ENCODE assay signal across 11 cellular contexts in genomic region chr1:21575351-21575942, GRCh38.
"Had no signal": no experiment of that assay in that cellular context is flagged by ENCODE, and none has a peak within 500 bp of the region (broad histone marks: within the 10 kb centered on the region; RNA-seq: fewer than 3 reads in every experiment).

No MANE protein-coding gene starts in this region.

- H3K4me1 ChIP-seq: foreskin keratinocyte had no signal

- FAIRE-seq: colon had no signal

- ATAC-seq: natural killer cell treated with Interleukin-12 subunit alpha and Interleukin-12 subunit beta and Interleukin-15 and Interleukin-18, amount 100 ng/mL, for 72 hours had no signal

- H3K27ac ChIP-seq: foreskin keratinocyte had no signal

- DNase-seq: activated CD4-positive, alpha-beta T cell treated with anti-CD3 and anti-CD28 coated beads, Interleukin-2, amount 50 U/mL, for 4 hours; activated CD4-positive, CD25-positive, alpha-beta regulatory T cell treated with anti-CD3 and anti-CD28 coated beads, Interleukin-2, amount 50 U/mL, for 72 hours; activated T-cell treated with anti-CD3 and anti-CD28 coated beads, Interleukin-2, amount 50 U/mL, for 1 hour; foreskin keratinocyte had no signal

- H3K36me3 ChIP-seq: breast epithelium, SJCRH30, tibial nerve had no signal

- H3K9me3 ChIP-seq: mucosa of descending colon, SJCRH30 had no signal

- H3K27me3 ChIP-seq: breast epithelium, foreskin keratinocyte, SJCRH30, tibial nerve had no signal

- H3K4me3 ChIP-seq: mucosa of descending colon, skin epidermis, tibial nerve had no signal
